Comparison of ENCODE assay signal across 9 cellular contexts in the genomic region with DNA sequence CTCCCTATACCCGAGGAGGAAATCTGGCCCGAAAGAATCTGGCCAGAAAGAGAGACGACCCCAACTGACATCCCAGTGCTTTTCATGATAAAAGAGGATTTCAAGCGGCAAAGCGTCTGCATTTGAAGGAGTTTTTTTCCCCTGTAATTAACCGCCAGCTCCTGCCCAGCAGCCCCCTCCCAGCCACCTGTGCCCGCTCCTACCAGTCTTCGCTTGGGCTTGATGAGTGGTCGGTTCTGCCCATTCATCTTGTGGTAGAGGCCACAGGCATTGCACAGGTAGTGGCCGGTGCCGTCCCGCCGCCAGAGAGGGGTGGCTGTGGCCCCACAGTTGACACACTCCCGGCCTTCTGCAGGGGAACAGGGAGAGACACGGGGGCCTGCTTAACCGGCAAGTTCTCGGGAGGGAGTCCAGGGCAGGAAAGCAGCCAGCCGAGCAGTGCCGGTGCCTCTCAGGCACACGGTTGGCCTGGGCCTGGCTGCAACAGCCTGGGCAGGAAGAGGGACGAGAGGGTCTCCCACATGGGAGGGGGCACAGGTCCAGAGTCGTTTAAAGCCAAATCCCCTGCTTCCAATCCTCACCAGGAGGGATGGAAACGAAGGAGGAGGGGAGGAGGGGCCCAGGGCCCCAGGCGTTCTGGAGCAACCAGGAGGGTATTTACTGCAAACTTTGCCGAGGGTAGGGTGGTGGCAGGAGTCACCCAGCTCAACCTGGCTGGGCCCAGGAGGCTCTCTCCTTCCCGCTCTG. TPM values are rescaled to one million over a fixed set of nuclear protein-coding genes. Genes with fewer than 3 reads are reported as not detected.
DNase-seq lines count a peak whose midpoint lies in the region; ATAC-seq and TF ChIP-seq lines count a peak whose summit lies in the region.
"Had no signal": no experiment of that assay in that cellular context is flagged by ENCODE, and none has a peak within 500 bp of the region (broad histone marks: within the 10 kb centered on the region; RNA-seq: fewer than 3 reads in every experiment).

No MANE protein-coding gene starts in this region.

- intact Hi-C loops in heart left ventricle (cut with DNase I): loop anchor here in 1 of 10 donors (5.0 kb wide), 2 partner anchors 57 to 88 kb away; no protein-coding TSS in a partner anchor
- intact Hi-C loops in cardiac septum (cut with DNase I): no loop called here
- intact Hi-C loops in aorta (cut with DNase I): no loop called here

- no peaks in the 10 kb centered on the region for H3K36me3 Mint-ChIP-seq in chondrocyte (ENCODE audit: low read depth)

- peak in 2 of 5 donors; percentile 16 to 62 for DNase-seq in heart left ventricle
- DNase-seq in cardiac septum (ENCODE audit: low spot score): no peak
- peak; percentile 75 for DNase-seq in chondrocyte (ENCODE audit: low spot score)
- peak; percentile 38 to 70 for DNase-seq in aorta
- DNase-seq in activated effector memory CD4-positive, alpha-beta T cell treated with Interleukin-2 at 50 U/mL for 16 hours: no peak
- no peak for DNase-seq in DMS 273 (lab: John Stamatoyannopoulos, UW; ENCODE audit: unreplicated experiment)
- DNase-seq: C1 segment of cervical spinal cord had no signal

- 14 to 27% (median 21%) methylated on average over 18 to 26 of the region's 26 CpGs for WGBS in heart left ventricle, 4 donors
- 23 to 46% methylated on average over 25 to 26 of the region's 26 CpGs for WGBS in aorta, 2 donors

- H3K27ac ChIP-seq in heart left ventricle (peak overlapping the region; percentile 63 to 98 (median 84)), mucosa of rectum (ENCODE audit: low read depth in 2 of 2, low read length in 2 of 2) (peak overlapping the region; percentile 32 to 37), aorta (ENCODE audit: low read depth in 1 of 2, low read length in 2 of 2) (no peak overlapping the region)

- H3K27ac Mint-ChIP-seq in chondrocyte (ENCODE audit: unreplicated experiment): no peak overlapping the region

- peaks cover 29% of the 10 kb centered on the region for H3K4me1 Mint-ChIP-seq in chondrocyte (ENCODE audit: low read depth)

- H3K9me3 ChIP-seq in heart left ventricle (no peaks in the 10 kb centered on the region), mucosa of rectum (ENCODE audit: control insufficient read depth in 2 of 2, low read length in 2 of 2) (no peaks in the 10 kb centered on the region), aorta (ENCODE audit: control insufficient read depth, low read length) (no peaks in the 10 kb centered on the region)

- peak in 1 of 2 donors; percentile 6 for TF ChIP-seq POLR2A in heart left ventricle (IDR thresholded peaks at IDR 0.05)

- no peak for TF ChIP-seq CTCF in heart left ventricle (IDR thresholded peaks at IDR 0.05)
- no peak for TF ChIP-seq CTCF in chondrocyte (IDR thresholded peaks at IDR 0.05)

- no peaks in the 10 kb centered on the region for H3K9me3 Mint-ChIP-seq in chondrocyte (ENCODE audit: low read depth)

- peaks cover 0 to 88% (median 51%) of the 10 kb centered on the region in 12 donors for H3K4me1 ChIP-seq in heart left ventricle
- H3K4me1 ChIP-seq in mucosa of rectum (ENCODE audit: control insufficient read depth in 2 of 2, insufficient read depth in 2 of 2, low read length in 2 of 2): peaks cover 8 to 12% of the 10 kb centered on the region in 2 donors
- no peaks in the 10 kb centered on the region for H3K4me1 ChIP-seq in aorta (ENCODE audit: control insufficient read depth in 1 of 2, insufficient read depth in 2 of 2, low read length in 2 of 2)

- ATAC-seq in heart left ventricle: no peak
- no peak for ATAC-seq in aorta (ENCODE audit: low FRiP score)
- no peak for ATAC-seq in HG03196 (IDR thresholded peaks at IDR 0.05; ENCODE audit: unreplicated experiment)

- H3K4me3 ChIP-seq in heart left ventricle (peak overlapping the region; percentile 25 to 84 (median 69)), mucosa of rectum (ENCODE audit: low read length in 2 of 2) (no peak overlapping the region), aorta (ENCODE audit: low read length in 2 of 2) (no peak overlapping the region)

- peaks cover 59% of the 10 kb centered on the region for H3K27me3 Mint-ChIP-seq in chondrocyte (ENCODE audit: low read depth)

- H3K27me3 ChIP-seq in heart left ventricle (peaks cover 28 to 88% (median 59%) of the 10 kb centered on the region in 9 donors), mucosa of rectum (ENCODE audit: control insufficient read depth in 2 of 2, insufficient read depth in 2 of 2, low read length in 2 of 2) (peaks cover 58 to 67% of the 10 kb centered on the region in 2 donors), aorta (ENCODE audit: control insufficient read depth in 1 of 2, insufficient read depth in 2 of 2, low read length in 1 of 2) (no peaks in the 10 kb centered on the region)

- H3K36me3 ChIP-seq in heart left ventricle (peaks cover 0 to 32% (median 7%) of the 10 kb centered on the region in 9 donors), mucosa of rectum (ENCODE audit: control insufficient read depth in 2 of 2, insufficient read depth in 2 of 2, low read length in 2 of 2) (no peaks in the 10 kb centered on the region), aorta (ENCODE audit: control insufficient read depth in 1 of 2, insufficient read depth in 2 of 2, low read length in 1 of 2) (no peaks in the 10 kb centered on the region)

- no peak overlapping the region for H3K9ac ChIP-seq in mucosa of rectum (ENCODE audit: low read depth in 1 of 2, low read length in 2 of 2)

- H3K4me3 Mint-ChIP-seq in chondrocyte (ENCODE audit: unreplicated experiment): no peak overlapping the region

RNA-seq across cellular contexts. Expression of a gene that starts 9.2 kb away (rescaled TPM):
- total RNA-seq in heart left ventricle: 10 to 100 TPM in 7 of 9 donors, 1 to 10 TPM in 2; 6.0 to 30.7 (median 12.3) TPM
- polyA plus RNA-seq in heart left ventricle: 10 to 100 TPM; 16.8 to 18.2 TPM
- 15.6 TPM for total RNA-seq in cardiac septum
- total RNA-seq in chondrocyte: 0.10 to 0.44 TPM in 2 of 3 replicates, not detected in the other
- 10 to 100 TPM; 12.5 to 39.5 TPM for total RNA-seq in aorta
- 1 to 10 TPM; 2.1 to 3.4 TPM for polyA plus RNA-seq in aorta

RNA-seq across cellular contexts. Expression of a gene that starts 17.1 kb away (rescaled TPM):
- total RNA-seq in heart left ventricle (not detected), cardiac septum (not detected), chondrocyte (not detected in 3 replicates), aorta (not detected)
- polyA plus RNA-seq in heart left ventricle (not detected), aorta (not detected)

Comparison
In these comparisons a context has a peak if more than half of its experiments do, and no peak if none do; other contexts are left out.
1. DNase-seq: peak in chondrocyte (single experiment) and aorta (2 of 2); none in cardiac septum (single experiment), activated effector memory CD4-positive, alpha-beta T cell treated with Interleukin-2 at 50 U/mL for 16 hours (single experiment) and DMS 273 (single experiment).
2. H3K27ac ChIP-seq: peak in heart left ventricle (12 of 12) and mucosa of rectum (2 of 2); none in aorta (0 of 2).
3. H3K4me3 ChIP-seq: peak in heart left ventricle (12 of 12); none in mucosa of rectum (0 of 2) and aorta (0 of 2).